38 cellular contexts compared by ENCODE assay signal in the genomic region with DNA sequence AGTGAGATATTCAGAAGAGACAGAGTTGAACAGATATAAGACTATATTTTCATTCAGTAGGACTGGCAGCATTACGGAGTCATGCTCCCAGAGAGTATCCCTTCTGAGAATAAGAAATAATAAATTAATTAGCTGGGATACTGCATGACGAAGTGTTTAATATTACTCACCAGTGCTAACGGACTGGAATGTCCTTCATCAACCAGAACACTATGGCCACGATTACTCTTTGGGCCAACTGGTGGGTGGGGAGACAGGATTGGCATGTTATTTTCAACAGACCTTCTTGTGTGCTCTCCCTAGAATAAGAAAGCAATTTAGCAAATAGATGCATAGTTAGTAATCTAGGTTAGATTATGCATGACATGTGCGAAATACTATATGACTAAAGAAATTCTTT. TPM values are rescaled to one million over a fixed set of nuclear protein-coding genes. Genes with fewer than 3 reads are reported as not detected.
"Had no signal": no experiment of that assay in that cellular context is flagged by ENCODE, and none has a peak within 500 bp of the region (broad histone marks: within the 10 kb centered on the region; RNA-seq: fewer than 3 reads in every experiment).

No MANE protein-coding gene starts in this region.

- H3K4me3 Mint-ChIP-seq: activated B cell treated with CpG ODN at 0.5 μM for 24 hours; activated CD4-positive, alpha-beta memory T cell treated with anti-CD3 and anti-CD28 coated beads for 36 hours; activated CD4-positive, alpha-beta T cell treated with anti-CD3 and anti-CD28 coated beads, Interleukin-2, amount 10 ng/mL, durations not matched to agents 24 days and 14 days; activated CD8-positive, alpha-beta T cell treated with anti-CD3 and anti-CD28 coated beads for 36 hours; activated naive CD4-positive, alpha-beta T cell treated with anti-CD3 and anti-CD28 coated beads for 36 hours; activated naive CD8-positive, alpha-beta T cell treated with anti-CD3 and anti-CD28 coated beads for 36 hours; activated T-cell treated with anti-CD3 and anti-CD28 coated beads, Interleukin-2, amount 50 U/mL, for 4 hours; activated T-cell treated with anti-CD3 and anti-CD28 coated beads, Interleukin-2, amount 50 U/mL, for 72 hours; activated T-helper 1 cell treated with anti-CD3 and anti-CD28 coated beads, Interleukin-12 subunit alpha, Interleukin-12 subunit beta, Interleukin-2, Interleukin-4 antibody, amounts not matched to agents 30 ng/mL and 10 ng/mL and 1 ng/mL, durations not matched to agents 14 hours and 24 hours and 36 hours; activated T-helper 17 cell treated with anti-CD3 and anti-CD28 coated beads, Interleukin-2, amount 50 U/mL, for 72 hours; brain; central memory CD8-positive, alpha-beta T cell; T-helper 1 cell treated with Interleukin-12 subunit alpha and Interleukin-12 subunit beta and Interleukin-4 antibody, amounts not matched to agents 30 μg/mL and 1 μg/mL, for 36 hours; T-helper 2 cell treated with Interferon-gamma antibody and Interleukin-4, amounts not matched to agents 5 μg/mL and 100 μg/mL, for 36 hours had no signal

- DNase-seq: activated B cell treated with CpG ODN at 0.5 μM for 24 hours; activated CD4-positive, alpha-beta memory T cell treated with anti-CD3 and anti-CD28 coated beads for 36 hours; activated CD4-positive, alpha-beta T cell treated with anti-CD3 and anti-CD28 coated beads for 4 hours; activated CD4-positive, alpha-beta T cell treated with anti-CD3 and anti-CD28 coated beads, Interleukin-2, amount 10 ng/mL, durations not matched to agents 24 days and 14 days; activated CD4-positive, alpha-beta T cell treated with anti-CD3 and anti-CD28 coated beads, Interleukin-2, amount 50 U/mL, for 1 hour; activated CD4-positive, alpha-beta T cell treated with anti-CD3 and anti-CD28 coated beads, Interleukin-2, amount 50 U/mL, for 4 hours; activated CD4-positive, CD25-positive, alpha-beta regulatory T cell treated with anti-CD3 and anti-CD28 coated beads, Interleukin-2, amount 50 U/mL, for 72 hours; activated CD8-positive, alpha-beta memory T cell treated with anti-CD3 and anti-CD28 coated beads, Interleukin-2, amount 50 U/mL, for 4 hours; activated CD8-positive, alpha-beta T cell treated with anti-CD3 and anti-CD28 coated beads for 36 hours; activated effector memory CD4-positive, alpha-beta T cell treated with anti-CD3 and anti-CD28 coated beads, Interleukin-2, amount 50 U/mL, for 16 hours; activated gamma-delta T cell treated with Interleukin-2 at 50 U/mL for 16 hours; activated naive CD4-positive, alpha-beta T cell; activated naive CD4-positive, alpha-beta T cell treated with anti-CD3 and anti-CD28 coated beads for 36 hours; activated naive CD4-positive, alpha-beta T cell treated with anti-CD3 and anti-CD28 coated beads, Interleukin-2, amount 50 U/mL, for 16 hours; activated naive CD8-positive, alpha-beta T cell treated with anti-CD3 and anti-CD28 coated beads for 36 hours; activated T-cell treated with anti-CD3 and anti-CD28 coated beads for 4 hours; activated T-cell treated with anti-CD3 and anti-CD28 coated beads, Interleukin-2, amount 50 U/mL, for 1 hour; activated T-cell treated with anti-CD3 and anti-CD28 coated beads, Interleukin-2, amount 50 U/mL, for 4 hours; activated T-cell treated with anti-CD3 and anti-CD28 coated beads, Interleukin-2, amount 50 U/mL, for 72 hours; amniotic stem cell; aorta; caudate nucleus; cerebellar nuclear complex; T-helper 1 cell; T-helper 2 cell; T-helper 9 cell had no signal

- H3K9me3 ChIP-seq: adrenal gland had no signal

- H3K4me1 Mint-ChIP-seq: activated B cell treated with CpG ODN at 0.5 μM for 24 hours; activated CD4-positive, alpha-beta T cell treated with anti-CD3 and anti-CD28 coated beads, Interleukin-2, amount 10 ng/mL, durations not matched to agents 24 days and 14 days; activated naive CD8-positive, alpha-beta T cell treated with anti-CD3 and anti-CD28 coated beads for 36 hours; activated T-helper 17 cell treated with anti-CD3 and anti-CD28 coated beads, Interleukin-2, amount 50 U/mL, for 72 hours; brain; central memory CD8-positive, alpha-beta T cell had no signal

- H3K27me3 ChIP-seq: adrenal gland, cardiac muscle cell had no signal

- H3K36me3 ChIP-seq: adrenal gland, cardiac muscle cell had no signal

- H3K4me3 ChIP-seq: adrenal gland, cardiac muscle cell had no signal

- H3K27me3 Mint-ChIP-seq: activated B cell treated with CpG ODN at 0.5 μM for 24 hours; activated naive CD8-positive, alpha-beta T cell treated with anti-CD3 and anti-CD28 coated beads for 36 hours had no signal

- H3K27ac ChIP-seq: adrenal gland, cardiac muscle cell, VCaP had no signal

- H3K4me1 ChIP-seq: adrenal gland had no signal

- H3K36me3 Mint-ChIP-seq: activated CD4-positive, alpha-beta memory T cell treated with anti-CD3 and anti-CD28 coated beads for 36 hours; activated naive CD4-positive, alpha-beta T cell treated with anti-CD3 and anti-CD28 coated beads, Interleukin-2, amount 50 U/mL, for 72 hours; activated naive CD8-positive, alpha-beta T cell treated with anti-CD3 and anti-CD28 coated beads for 36 hours; brain had no signal

- H3K27ac Mint-ChIP-seq: activated B cell treated with CpG ODN at 0.5 μM for 24 hours; activated CD4-positive, alpha-beta memory T cell treated with anti-CD3 and anti-CD28 coated beads for 36 hours; activated CD4-positive, alpha-beta T cell treated with anti-CD3 and anti-CD28 coated beads, Interleukin-2, amount 10 ng/mL, durations not matched to agents 24 days and 14 days; activated CD8-positive, alpha-beta T cell treated with anti-CD3 and anti-CD28 coated beads for 36 hours; activated naive CD4-positive, alpha-beta T cell treated with anti-CD3 and anti-CD28 coated beads for 36 hours; activated naive CD4-positive, alpha-beta T cell treated with anti-CD3 and anti-CD28 coated beads, Interleukin-2, amount 50 U/mL, for 72 hours; activated naive CD8-positive, alpha-beta T cell treated with anti-CD3 and anti-CD28 coated beads for 36 hours; activated T-cell treated with anti-CD3 and anti-CD28 coated beads, Interleukin-2, amount 50 U/mL, for 72 hours; activated T-helper 1 cell treated with anti-CD3 and anti-CD28 coated beads, Interleukin-12 subunit alpha, Interleukin-12 subunit beta, Interleukin-2, Interleukin-4 antibody, amounts not matched to agents 30 ng/mL and 10 ng/mL and 1 ng/mL, durations not matched to agents 14 hours and 24 hours and 36 hours; activated T-helper 17 cell treated with anti-CD3 and anti-CD28 coated beads, Interleukin-2, amount 50 U/mL, for 72 hours; brain; T-helper 1 cell treated with Interleukin-12 subunit alpha and Interleukin-12 subunit beta and Interleukin-4 antibody, amounts not matched to agents 30 μg/mL and 1 μg/mL, for 36 hours; T-helper 2 cell treated with Interferon-gamma antibody and Interleukin-4, amounts not matched to agents 5 μg/mL and 100 μg/mL, for 36 hours had no signal

- H3K9me3 Mint-ChIP-seq: activated B cell treated with CpG ODN at 0.5 μM for 24 hours; activated CD4-positive, alpha-beta memory T cell treated with anti-CD3 and anti-CD28 coated beads for 36 hours; activated CD4-positive, alpha-beta T cell treated with anti-CD3 and anti-CD28 coated beads, Interleukin-2, amount 10 ng/mL, durations not matched to agents 24 days and 14 days; activated CD8-positive, alpha-beta T cell treated with anti-CD3 and anti-CD28 coated beads for 36 hours; activated naive CD4-positive, alpha-beta T cell treated with anti-CD3 and anti-CD28 coated beads for 36 hours; activated T-cell treated with anti-CD3 and anti-CD28 coated beads, Interleukin-2, amount 50 U/mL, for 4 hours; activated T-helper 1 cell treated with anti-CD3 and anti-CD28 coated beads, Interleukin-12 subunit alpha, Interleukin-12 subunit beta, Interleukin-2, Interleukin-4 antibody, amounts not matched to agents 30 ng/mL and 10 ng/mL and 1 ng/mL, durations not matched to agents 14 hours and 24 hours and 36 hours; activated T-helper 17 cell treated with anti-CD3 and anti-CD28 coated beads, Interleukin-2, amount 50 U/mL, for 72 hours; central memory CD8-positive, alpha-beta T cell; T-helper 1 cell treated with Interleukin-12 subunit alpha and Interleukin-12 subunit beta and Interleukin-4 antibody, amounts not matched to agents 30 μg/mL and 1 μg/mL, for 36 hours; T-helper 2 cell treated with Interferon-gamma antibody and Interleukin-4, amounts not matched to agents 5 μg/mL and 100 μg/mL, for 36 hours had no signal

- ATAC-seq: activated CD8-positive, alpha-beta T cell treated with anti-CD3 and anti-CD28 coated beads for 36 hours; activated naive CD4-positive, alpha-beta T cell treated with anti-CD3 and anti-CD28 coated beads, Interleukin-2, amount 50 U/mL, for 72 hours; activated T-cell treated with anti-CD3 and anti-CD28 coated beads, Interleukin-2, amount 50 U/mL, for 4 hours; activated T-cell treated with anti-CD3 and anti-CD28 coated beads, Interleukin-2, amount 50 U/mL, for 72 hours; activated T-helper 17 cell treated with anti-CD3 and anti-CD28 coated beads, Interleukin-2, amount 50 U/mL, for 72 hours had no signal

RNA-seq across cellular contexts. Expression of a gene that starts 32.4 kb away (rescaled TPM):
- total RNA-seq: activated CD4-positive, alpha-beta memory T cell treated with anti-CD3 and anti-CD28 coated beads for 36 hours; activated CD4-positive, alpha-beta T cell treated with anti-CD3 and anti-CD28 coated beads, Interleukin-2, amount 10 ng/mL, durations not matched to agents 24 days and 14 days; activated CD8-positive, alpha-beta memory T cell treated with anti-CD3 and anti-CD28 coated beads for 36 hours; activated CD8-positive, alpha-beta T cell treated with anti-CD3 and anti-CD28 coated beads for 36 hours; activated naive CD4-positive, alpha-beta T cell treated with anti-CD3 and anti-CD28 coated beads for 36 hours; activated naive CD4-positive, alpha-beta T cell treated with anti-CD3 and anti-CD28 coated beads, Interleukin-2, amount 50 U/mL, for 72 hours; activated naive CD8-positive, alpha-beta T cell treated with anti-CD3 and anti-CD28 coated beads for 36 hours; activated T-cell treated with anti-CD3 and anti-CD28 coated beads, Interleukin-2, amount 50 U/mL, for 4 hours; activated T-cell treated with anti-CD3 and anti-CD28 coated beads, Interleukin-2, amount 50 U/mL, for 72 hours; activated T-helper 1 cell treated with anti-CD3 and anti-CD28 coated beads, Interleukin-12 subunit alpha, Interleukin-12 subunit beta, Interleukin-2, Interleukin-4 antibody, amounts not matched to agents 30 ng/mL and 10 ng/mL and 1 ng/mL, durations not matched to agents 14 hours and 24 hours and 36 hours; activated T-helper 17 cell treated with anti-CD3 and anti-CD28 coated beads, Interleukin-2, amount 50 U/mL, for 72 hours; bronchial epithelial cell had no signal
- polyA plus RNA-seq: cardiac muscle cell had no signal
